27 cellular contexts compared by ENCODE assay signal in the genomic region with DNA sequence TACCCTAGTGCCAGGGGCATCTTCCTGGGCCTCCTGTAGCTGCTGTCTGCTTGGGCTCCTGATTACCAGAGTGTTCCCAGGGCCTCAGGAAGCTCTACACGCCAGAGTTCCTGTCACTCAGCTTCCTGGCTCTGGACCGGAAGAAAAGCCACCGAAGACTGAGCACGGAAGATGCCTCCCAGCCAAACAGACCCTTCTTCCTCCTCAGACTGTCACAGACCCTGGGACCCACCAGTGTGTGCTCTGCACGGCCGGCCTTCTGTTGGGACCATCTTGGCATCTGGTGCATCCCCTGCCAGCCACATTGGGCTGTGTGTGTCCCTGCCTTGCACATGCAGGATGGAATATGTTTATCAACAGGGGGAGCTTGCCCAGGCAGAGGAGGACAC.
"Had no signal": no experiment of that assay in that cellular context is flagged by ENCODE, and none has a peak within 500 bp of the region (broad histone marks: within the 10 kb centered on the region; RNA-seq: fewer than 3 reads in every experiment).

No MANE protein-coding gene starts in this region.

- H3K9me3 Mint-ChIP-seq: activated CD4-positive, alpha-beta memory T cell treated with anti-CD3 and anti-CD28 coated beads, Interleukin-2, amount 10 ng/mL, durations not matched to agents 7 days and 5 days; brain; naive thymus-derived CD4-positive, alpha-beta T cell had no signal

- FAIRE-seq: islet of Langerhans, pancreas had no signal

- H3K27me3 ChIP-seq: ascending aorta, cardiac muscle cell, colonic mucosa, gastrocnemius medialis, pancreas, testis, transverse colon, uterus had no signal

- H3K9me3 ChIP-seq: ascending aorta, colonic mucosa, gastrocnemius medialis, pancreas, prostate gland, testis, transverse colon, uterus had no signal

- H3K4me1 ChIP-seq: ascending aorta, colonic mucosa, pancreas, prostate gland, testis, transverse colon, uterus had no signal

- H3K27ac ChIP-seq: ascending aorta, cardiac muscle cell, colonic mucosa, gastrocnemius medialis, pancreas, prostate gland, testis, transverse colon, uterus had no signal

- H3K27ac Mint-ChIP-seq: activated CD4-positive, alpha-beta memory T cell treated with anti-CD3 and anti-CD28 coated beads, Interleukin-2, amount 10 ng/mL, durations not matched to agents 7 days and 5 days; activated naive CD8-positive, alpha-beta T cell; brain; naive thymus-derived CD4-positive, alpha-beta T cell had no signal

- H3K4me3 ChIP-seq: ascending aorta, cardiac muscle cell, colonic mucosa, gastrocnemius medialis, pancreas, prostate gland, testis, transverse colon, uterus had no signal

- H3K36me3 ChIP-seq: ascending aorta, colonic mucosa, gastrocnemius medialis, pancreas, prostate gland, transverse colon, uterus had no signal

- H3K36me3 Mint-ChIP-seq: activated naive CD8-positive, alpha-beta T cell; naive thymus-derived CD4-positive, alpha-beta T cell had no signal

- H3K4me1 Mint-ChIP-seq: activated CD4-positive, alpha-beta memory T cell treated with anti-CD3 and anti-CD28 coated beads, Interleukin-2, amount 10 ng/mL, durations not matched to agents 7 days and 5 days; brain had no signal

- H3K4me3 Mint-ChIP-seq: activated CD4-positive, alpha-beta memory T cell treated with anti-CD3 and anti-CD28 coated beads, Interleukin-2, amount 10 ng/mL, durations not matched to agents 7 days and 5 days; activated naive CD8-positive, alpha-beta T cell; brain; naive thymus-derived CD4-positive, alpha-beta T cell had no signal

- ATAC-seq: gastrocnemius medialis; left ventricle myocardium superior; naive thymus-derived CD4-positive, alpha-beta T cell; pancreas had no signal

- H3K27me3 Mint-ChIP-seq: activated CD4-positive, alpha-beta memory T cell treated with anti-CD3 and anti-CD28 coated beads, Interleukin-2, amount 10 ng/mL, durations not matched to agents 7 days and 5 days; activated naive CD8-positive, alpha-beta T cell; brain; naive thymus-derived CD4-positive, alpha-beta T cell had no signal

- DNase-seq: activated CD4-positive, alpha-beta memory T cell treated with anti-CD3 and anti-CD28 coated beads, Interleukin-2, amount 10 ng/mL, durations not matched to agents 7 days and 5 days; activated CD4-positive, alpha-beta T cell treated with anti-CD3 and anti-CD28 coated beads for 48 hours; activated CD4-positive, CD25-positive, alpha-beta regulatory T cell; activated effector memory CD4-positive, alpha-beta T cell treated with Interleukin-2 at 50 U/mL for 16 hours; activated naive CD4-positive, alpha-beta T cell treated with Interleukin-2 at 50 U/mL for 16 hours; cerebellar nuclear complex; colonic mucosa; effector memory CD4-positive, alpha-beta T cell; erythroblast; gastrocnemius medialis; glutamatergic neuron; left ventricle myocardium superior; naive thymus-derived CD4-positive, alpha-beta T cell; pancreas; retina; stimulated activated CD4-positive, alpha-beta T cell treated with anti-CD3 and anti-CD28 coated beads, Interleukin-15, amount 100 ng/mL, for 24 hours; stimulated activated CD4-positive, alpha-beta T cell treated with anti-CD3 and anti-CD28 coated beads, Interleukin-2, amount 100 ng/mL, for 24 hours; stimulated activated naive CD4-positive, alpha-beta T cell treated with Interleukin-2 at 50 U/mL for 16 hours; testis; transverse colon; uterus had no signal
